In the genomic region with DNA sequence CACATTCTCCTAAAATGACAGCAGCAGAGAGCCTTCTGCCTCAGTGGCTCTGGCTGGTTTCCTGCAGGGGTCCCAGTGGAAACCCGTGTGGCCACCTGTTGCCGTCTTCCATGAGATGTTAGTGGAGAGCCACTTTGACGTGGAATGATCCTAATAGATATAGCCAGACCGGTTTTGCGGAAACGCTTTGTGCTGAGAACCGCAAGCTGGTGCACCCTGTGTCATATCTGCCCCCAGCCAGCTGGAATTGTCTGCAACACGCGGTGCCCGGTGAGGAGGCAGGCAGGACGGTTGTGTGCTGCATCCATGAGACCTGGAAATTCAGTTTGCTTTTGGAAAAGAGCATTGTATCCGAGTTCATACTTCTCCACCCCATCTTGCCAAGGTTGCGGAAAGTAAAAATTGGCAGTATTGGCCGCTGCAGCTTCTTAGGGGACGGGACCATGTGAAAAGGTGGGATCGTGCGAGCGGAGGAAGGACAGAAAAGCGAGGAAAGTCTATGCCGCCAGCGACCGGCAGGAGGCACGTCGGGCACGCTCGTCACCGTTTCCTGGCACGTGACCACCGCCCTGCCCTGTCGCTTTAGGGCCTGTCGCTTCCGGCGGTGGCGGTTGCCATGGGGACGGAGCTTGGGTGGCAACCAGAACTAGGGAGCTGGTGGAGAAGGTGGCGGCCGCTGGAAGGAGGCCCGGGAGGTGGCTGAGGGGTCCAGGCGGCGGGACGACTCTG, we compare ENCODE assay signal across 8 cellular contexts. TPM values are rescaled to one million over a fixed set of nuclear protein-coding genes. Genes with fewer than 3 reads are reported as not detected.
DNase-seq lines count a peak whose midpoint lies in the region; ATAC-seq, FAIRE-seq and TF ChIP-seq lines count a peak whose summit lies in the region.

A gene with protein sequence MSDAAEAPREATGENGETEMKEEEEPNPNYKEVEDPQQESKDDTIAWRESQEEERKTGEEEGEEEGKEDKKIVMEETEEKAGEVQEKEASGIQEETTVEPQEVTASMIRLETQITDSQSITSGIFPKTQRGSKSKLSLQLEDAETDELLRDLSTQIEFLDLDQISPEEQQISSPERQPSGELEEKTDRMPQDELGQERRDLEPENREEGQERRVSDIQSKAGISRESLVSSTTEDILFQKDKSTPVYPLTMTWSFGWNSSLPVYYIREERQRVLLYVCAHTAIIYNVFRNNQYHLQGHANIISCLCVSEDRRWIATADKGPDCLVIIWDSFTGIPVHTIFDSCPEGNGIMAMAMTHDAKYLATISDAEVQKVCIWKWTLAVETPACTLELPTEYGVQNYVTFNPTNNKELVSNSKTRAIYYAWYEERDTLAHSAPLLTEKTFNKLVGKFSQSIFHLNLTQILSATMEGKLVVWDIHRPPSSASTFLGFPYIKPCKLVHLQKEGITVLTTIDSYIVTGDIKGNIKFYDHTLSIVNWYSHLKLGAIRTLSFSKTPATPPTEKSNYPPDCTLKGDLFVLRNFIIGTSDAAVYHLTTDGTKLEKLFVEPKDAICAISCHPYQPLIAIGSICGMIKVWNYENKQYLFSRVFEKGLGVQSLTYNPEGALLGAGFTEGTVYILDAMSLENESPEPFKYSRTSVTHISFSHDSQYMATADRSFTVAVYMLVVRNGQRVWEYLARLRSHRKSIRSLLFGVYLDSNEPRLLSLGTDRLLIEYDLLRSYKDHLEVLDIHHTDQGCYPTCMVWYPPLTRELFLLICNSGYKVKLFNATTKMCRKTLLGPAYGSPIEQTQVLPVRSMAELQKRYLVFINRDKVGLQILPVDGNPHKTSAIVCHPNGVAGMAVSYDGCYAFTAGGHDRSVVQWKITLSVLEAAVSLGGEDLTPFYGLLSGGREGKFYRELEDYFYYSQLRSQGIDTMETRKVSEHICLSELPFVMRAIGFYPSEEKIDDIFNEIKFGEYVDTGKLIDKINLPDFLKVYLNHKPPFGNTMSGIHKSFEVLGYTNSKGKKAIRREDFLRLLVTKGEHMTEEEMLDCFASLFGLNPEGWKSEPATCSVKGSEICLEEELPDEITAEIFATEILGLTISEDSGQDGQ (plus strand): TSS at position 643 of the 729 bp plus-strand sequence. CDS start 2,714 bp downstream, outside the sequence.

- H3K9ac ChIP-seq in keratinocyte (ENCODE audit: control insufficient read depth, extremely low read depth, insufficient read depth, low read length) = peak within 1 kb of the TSS; percentile 83

- H3K9me1 ChIP-seq in keratinocyte (ENCODE audit: control insufficient read depth, extremely low read depth, insufficient read depth, low read length) = no peaks in the 10 kb centered on the region

- H3K9me3 Mint-ChIP-seq in WTC11 = no peaks in the 10 kb centered on the region

- H3K27ac ChIP-seq in caudate nucleus (ENCODE audit: low read depth, low read length) (peak within 1 kb of the TSS; percentile 69), keratinocyte (ENCODE audit: control insufficient read depth, insufficient read depth, low read length) (peak within 1 kb of the TSS; percentile 83)

- H3K9me3 ChIP-seq in keratinocyte (ENCODE audit: control insufficient read depth, low read depth, low read length) = no peaks in the 10 kb centered on the region

- H3K4me3 ChIP-seq in HFF-Myc (replicated peaks; ENCODE audit: low read depth, low read length) (peak within 1 kb of the TSS; percentile 12), keratinocyte (ENCODE audit: control insufficient read depth in 2 of 3, extremely low read depth in 1 of 3, insufficient read depth in 2 of 3, low read depth in 1 of 3, low read length in 3 of 3) (peak within 1 kb of the TSS; percentile 36 to 73 (median 68))

- H3K27me3 Mint-ChIP-seq in WTC11 (ENCODE audit: low read depth) = no peaks in the 10 kb centered on the region; the same call in 1 of the 2 replicates

- POLR2A ChIA-PET in WTC11 (lab: Charles Lee) = interaction anchor here (0.5 to 1.2 kb wide), 2 partner anchors 103 to 129 kb away, joined by 3 to 4 read pairs; no protein-coding TSS in a partner anchor

- H3K4me2 ChIP-seq in keratinocyte (ENCODE audit: control insufficient read depth, extremely low read depth, insufficient read depth, low read depth, low read length) = peak within 1 kb of the TSS; percentile 82

- no peak for FAIRE-seq in keratinocyte (lab: Jason Lieb, UNC)

- peaks cover 16 to 23% of the 10 kb centered on the region in 2 experiments for H3K36me3 ChIP-seq in keratinocyte (ENCODE audit: control insufficient read depth in 2 of 2, extremely low read depth in 1 of 2, insufficient read depth in 2 of 2, low read length in 2 of 2)

- dilution Hi-C loops in keratinocyte (cut with MboI; ENCODE audit: extremely low pct_ligation_motif_present, low sequenced_read_pairs) = no loop called here

- H4K20me1 ChIP-seq in keratinocyte (ENCODE audit: control insufficient read depth, extremely low read depth, insufficient read depth, low read length) = no peaks in the 10 kb centered on the region

- peak within 1 kb of the TSS; percentile 44 for H2AFZ ChIP-seq in keratinocyte (ENCODE audit: control insufficient read depth, low read length)

- DNase-seq in GM04504 (ENCODE audit: low read depth) (peak; percentile 52), HFF-Myc (ENCODE audit: extremely low read depth, low read depth) (peak; percentile 47), NCI-H1436 (lab: John Stamatoyannopoulos, UW) (peak; percentile 96), WTC11 (ENCODE audit: low spot score) (peak; percentile 98), caudate nucleus (lab: John Stamatoyannopoulos, UW) (peak; percentile 33 to 98 (median 86)), keratinocyte (ENCODE audit: low read depth, low spot score) (peak; percentile 65), COLO829 (ENCODE audit: low spot score) (no peak)
- DNase-seq in stimulated activated CD4-positive, alpha-beta T cell treated with anti-CD3 and anti-CD28 coated beads, Interleukin-15, amount 100 ng/mL, for 1 hour (ENCODE audit: low read depth in 1 of 2, low spot score in 1 of 2) = peak; percentile 87 to 89

- H3K4me1 ChIP-seq in keratinocyte (ENCODE audit: control insufficient read depth, extremely low read depth, insufficient read depth, low read length) = peaks cover 22% of the 10 kb centered on the region

- peak; percentile 96 for ATAC-seq in WTC11

- peak within 1 kb of the TSS; percentile 88 for H3K27ac Mint-ChIP-seq in WTC11

- no peaks in the 10 kb centered on the region for H3K79me2 ChIP-seq in keratinocyte (ENCODE audit: control insufficient read depth, insufficient read depth, low read length)

- H3K27me3 ChIP-seq in keratinocyte (ENCODE audit: control insufficient read depth, extremely low read depth, insufficient read depth, low read length) = no peaks in the 10 kb centered on the region

- CTCF ChIA-PET in WTC11 (lab: Charles Lee) = interaction anchor here (0.5 to 2.5 kb wide), 61 partner anchors 8 to 308 kb away, joined by 3 to 27 read pairs (median 5); a partner anchor contains a TSS

- no peaks in the 10 kb centered on the region for H3K36me3 Mint-ChIP-seq in WTC11

- peak within 1 kb of the TSS; percentile 70 for H3K4me3 Mint-ChIP-seq in WTC11

- peaks cover 10% of the 10 kb centered on the region for H3K4me1 Mint-ChIP-seq in WTC11

- TF ChIP-seq CTCF in HFF-Myc (IDR thresholded peaks at IDR 0.05; ENCODE audit: low read depth, low read length, missing control alignments) = peak; percentile 47
- peak; percentile 61 for TF ChIP-seq CTCF in WTC11 (IDR thresholded peaks at IDR 0.05)
- TF ChIP-seq CTCF in keratinocyte (optimal IDR thresholded peaks at IDR 0.05 in 1 of 3, IDR thresholded peaks at IDR 0.05 in 1 of 3, conservative IDR thresholded peaks at IDR 0.05 in 1 of 3; ENCODE audit: extremely low read depth in 1 of 3, insufficient read depth in 2 of 3, low read length in 3 of 3) = peak; percentile 79 to 98 (median 87)

TF ChIP-seq in WTC11, 78 proteins besides CTCF, POLR2A, EP300 and RAD21 (continues in another document):
- TF ChIP-seq, protein P1, sequence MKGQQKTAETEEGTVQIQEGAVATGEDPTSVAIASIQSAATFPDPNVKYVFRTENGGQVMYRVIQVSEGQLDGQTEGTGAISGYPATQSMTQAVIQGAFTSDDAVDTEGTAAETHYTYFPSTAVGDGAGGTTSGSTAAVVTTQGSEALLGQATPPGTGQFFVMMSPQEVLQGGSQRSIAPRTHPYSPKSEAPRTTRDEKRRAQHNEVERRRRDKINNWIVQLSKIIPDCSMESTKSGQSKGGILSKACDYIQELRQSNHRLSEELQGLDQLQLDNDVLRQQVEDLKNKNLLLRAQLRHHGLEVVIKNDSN (CRISPR knock-in tag; IDR thresholded peaks at IDR 0.05) = peak; percentile 99
- TF ChIP-seq KAT7 (CRISPR knock-in tag; IDR thresholded peaks at IDR 0.05; ENCODE audit: borderline replicate concordance) (no peak), MYBL2 (CRISPR knock-in tag; IDR thresholded peaks at IDR 0.05) (no peak), TEAD1 (CRISPR knock-in tag; IDR thresholded peaks at IDR 0.05) (peak; percentile 40; the same call in 1 of the 2 replicates), RELA (CRISPR knock-in tag; IDR thresholded peaks at IDR 0.05; ENCODE audit: borderline replicate concordance) (no peak)
- TF ChIP-seq, protein P2, sequence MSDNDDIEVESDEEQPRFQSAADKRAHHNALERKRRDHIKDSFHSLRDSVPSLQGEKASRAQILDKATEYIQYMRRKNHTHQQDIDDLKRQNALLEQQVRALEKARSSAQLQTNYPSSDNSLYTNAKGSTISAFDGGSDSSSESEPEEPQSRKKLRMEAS (CRISPR knock-in tag; IDR thresholded peaks at IDR 0.05) = peak; percentile 90
- TF ChIP-seq, protein P3, sequence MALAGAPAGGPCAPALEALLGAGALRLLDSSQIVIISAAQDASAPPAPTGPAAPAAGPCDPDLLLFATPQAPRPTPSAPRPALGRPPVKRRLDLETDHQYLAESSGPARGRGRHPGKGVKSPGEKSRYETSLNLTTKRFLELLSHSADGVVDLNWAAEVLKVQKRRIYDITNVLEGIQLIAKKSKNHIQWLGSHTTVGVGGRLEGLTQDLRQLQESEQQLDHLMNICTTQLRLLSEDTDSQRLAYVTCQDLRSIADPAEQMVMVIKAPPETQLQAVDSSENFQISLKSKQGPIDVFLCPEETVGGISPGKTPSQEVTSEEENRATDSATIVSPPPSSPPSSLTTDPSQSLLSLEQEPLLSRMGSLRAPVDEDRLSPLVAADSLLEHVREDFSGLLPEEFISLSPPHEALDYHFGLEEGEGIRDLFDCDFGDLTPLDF (CRISPR knock-in tag; IDR thresholded peaks at IDR 0.05) = no peak

RNA-seq across cellular contexts. Expression of the gene that starts here (rescaled TPM):
- total RNA-seq in WTC11 (2021) = 2.9 to 3.1 TPM (median 3.0 TPM) in 3 replicates
- polyA plus RNA-seq in keratinocyte = 69.9 to 74.2 TPM (median 70.7 TPM) in 3 replicates
- 18.8 TPM for polyA plus RNA-seq in keratinocyte (2011; ENCODE audit: low read depth)
- 48.3 and 59.3 TPM in 2 replicates for polyA plus RNA-seq in keratinocyte (2011; cell fraction: cytosol; rRNA removed)
- polyA plus RNA-seq in keratinocyte (2011; cell fraction: nucleus; rRNA removed) = 77.8 and 86.7 TPM in 2 replicates
- polyA plus RNA-seq in keratinocyte (2012; ENCODE audit: low replicate concordance) = 28.4 and 57.7 TPM in 2 replicates
- polyA minus RNA-seq in keratinocyte = 22.9 to 83.6 TPM (median 76.1 TPM) in 3 replicates
- polyA minus RNA-seq in keratinocyte (2011; cell fraction: cytosol; rRNA and poly(A)+ RNA removed) = 32.8 TPM
- polyA minus RNA-seq in keratinocyte (2011; cell fraction: nucleus; rRNA and poly(A)+ RNA removed) = 44.0 and 80.8 TPM in 2 replicates
